Comparison of ENCODE assay signal across 18 cellular contexts in genomic region chr11:126838779-126839178, GRCh38.
"Had no signal": no experiment of that assay in that cellular context is flagged by ENCODE, and none has a peak within 500 bp of the region (broad histone marks: within the 10 kb centered on the region; RNA-seq: fewer than 3 reads in every experiment).

No MANE protein-coding gene starts in this region.

- H3K4me3 Mint-ChIP-seq: central memory CD8-positive, alpha-beta T cell; naive thymus-derived CD4-positive, alpha-beta T cell; stimulated activated effector memory CD8-positive, alpha-beta T cell treated with anti-CD3 and anti-CD28 coated beads, Interleukin-12 subunit alpha, Interleukin-12 subunit beta, amount 100 ng/mL, for 72 hours; stimulated activated naive CD8-positive, alpha-beta T cell treated with anti-CD3 and anti-CD28 coated beads, Interleukin-15, Interleukin-2, amounts not matched to agents 100 ng/mL and 50 ng/mL, for 24 hours had no signal

- H3K27ac Mint-ChIP-seq: naive thymus-derived CD4-positive, alpha-beta T cell; stimulated activated effector memory CD8-positive, alpha-beta T cell treated with anti-CD3 and anti-CD28 coated beads, Interleukin-12 subunit alpha, Interleukin-12 subunit beta, amount 100 ng/mL, for 72 hours; stimulated activated naive CD8-positive, alpha-beta T cell treated with anti-CD3 and anti-CD28 coated beads, Interleukin-15, Interleukin-2, amounts not matched to agents 100 ng/mL and 50 ng/mL, for 24 hours had no signal

- H3K4me3 ChIP-seq: esophagus squamous epithelium, gastroesophageal sphincter, lung, ovary, tibial artery had no signal

- H3K4me1 ChIP-seq: esophagus squamous epithelium, gastroesophageal sphincter, tibial artery had no signal

- H3K9me3 ChIP-seq: esophagus squamous epithelium, gastroesophageal sphincter, ovary, tibial artery had no signal

- H3K4me1 Mint-ChIP-seq: central memory CD8-positive, alpha-beta T cell; naive thymus-derived CD4-positive, alpha-beta T cell; stimulated activated effector memory CD8-positive, alpha-beta T cell treated with anti-CD3 and anti-CD28 coated beads, Interleukin-12 subunit alpha, Interleukin-12 subunit beta, amount 100 ng/mL, for 72 hours had no signal

- DNase-seq: effector memory CD4-positive, alpha-beta T cell; esophagus squamous epithelium; foreskin fibroblast; glutamatergic neuron; left ventricle myocardium superior; mesenchymal stem cell; naive thymus-derived CD4-positive, alpha-beta T cell; ovary; right cardiac atrium; small intestine; stimulated activated CD4-positive, alpha-beta T cell treated with anti-CD3 and anti-CD28 coated beads, Interleukin-4, amount 100 ng/mL, for 1 hour; stimulated activated CD8-positive, alpha-beta memory T cell treated with anti-CD3 and anti-CD28 coated beads, Interleukin-4, amount 100 ng/mL, for 48 hours; tibial artery had no signal

- H3K27me3 ChIP-seq: esophagus squamous epithelium, ovary, tibial artery had no signal

- H3K36me3 ChIP-seq: esophagus squamous epithelium, gastroesophageal sphincter, ovary, tibial artery had no signal

- ATAC-seq: gastroesophageal sphincter; left ventricle myocardium superior; naive thymus-derived CD4-positive, alpha-beta T cell; right cardiac atrium; stimulated activated effector memory CD8-positive, alpha-beta T cell treated with anti-CD3 and anti-CD28 coated beads, Interleukin-12 subunit alpha, Interleukin-12 subunit beta, amount 100 ng/mL, for 72 hours had no signal

- H3K27me3 Mint-ChIP-seq: stimulated activated naive CD8-positive, alpha-beta T cell treated with anti-CD3 and anti-CD28 coated beads, Interleukin-15, Interleukin-2, amounts not matched to agents 100 ng/mL and 50 ng/mL, for 24 hours had no signal

- H3K36me3 Mint-ChIP-seq: naive thymus-derived CD4-positive, alpha-beta T cell; stimulated activated effector memory CD8-positive, alpha-beta T cell treated with anti-CD3 and anti-CD28 coated beads, Interleukin-12 subunit alpha, Interleukin-12 subunit beta, amount 100 ng/mL, for 72 hours had no signal

- H3K27ac ChIP-seq: esophagus squamous epithelium, gastroesophageal sphincter, ovary, tibial artery had no signal

- H3K9me3 Mint-ChIP-seq: central memory CD8-positive, alpha-beta T cell; stimulated activated effector memory CD8-positive, alpha-beta T cell treated with anti-CD3 and anti-CD28 coated beads, Interleukin-12 subunit alpha, Interleukin-12 subunit beta, amount 100 ng/mL, for 72 hours; stimulated activated naive CD8-positive, alpha-beta T cell treated with anti-CD3 and anti-CD28 coated beads, Interleukin-15, Interleukin-2, amounts not matched to agents 100 ng/mL and 50 ng/mL, for 24 hours had no signal
